In the genomic region with DNA sequence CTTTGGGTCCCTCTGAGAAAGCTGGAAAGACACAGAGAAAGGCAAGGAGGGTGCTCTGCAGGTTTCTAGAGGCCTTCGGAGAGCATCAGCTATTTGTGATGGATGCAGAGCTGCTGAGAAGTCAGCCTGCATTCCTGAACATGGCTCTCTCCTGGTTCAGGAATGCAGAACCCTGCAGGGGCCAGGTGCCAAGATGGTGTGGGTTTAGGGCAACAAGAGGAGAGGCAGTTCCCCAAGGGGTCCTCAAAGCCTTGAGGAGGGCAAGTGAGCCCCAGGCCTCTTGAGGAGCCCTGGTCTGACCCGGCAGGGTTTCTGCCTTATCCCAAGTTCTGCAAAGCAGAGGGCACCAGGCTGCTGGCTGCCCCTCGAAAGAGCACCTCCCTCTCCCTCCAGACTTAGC, we compare ENCODE assay signal across 20 cellular contexts.
"Had no signal": no experiment of that assay in that cellular context is flagged by ENCODE, and none has a peak within 500 bp of the region (broad histone marks: within the 10 kb centered on the region; RNA-seq: fewer than 3 reads in every experiment).

No MANE protein-coding gene starts in this region.

- H3K9me3 ChIP-seq: esophagus squamous epithelium, gastroesophageal sphincter, neutrophil, stomach, thoracic aorta had no signal

- H3K36me3 Mint-ChIP-seq: naive thymus-derived CD4-positive, alpha-beta T cell had no signal

- H3K9me3 Mint-ChIP-seq: naive thymus-derived CD4-positive, alpha-beta T cell; nephron progenitor cell had no signal

- ATAC-seq: gastroesophageal sphincter; left colon; left ventricle myocardium superior; naive thymus-derived CD4-positive, alpha-beta T cell; sciatic nerve had no signal

- H3K27ac Mint-ChIP-seq: naive thymus-derived CD4-positive, alpha-beta T cell; nephron progenitor cell had no signal

- DNase-seq: cortex of kidney; dorsolateral prefrontal cortex; effector CD8-positive, alpha-beta T cell; esophagus squamous epithelium; foreskin fibroblast; left colon; left ventricle myocardium superior; naive thymus-derived CD4-positive, alpha-beta T cell; nephron progenitor cell; stimulated activated CD4-positive, alpha-beta T cell treated with anti-CD3 and anti-CD28 coated beads, Interleukin-2, amount 100 ng/mL, for 24 hours; stimulated activated naive CD4-positive, alpha-beta T cell; stomach; substantia nigra; trophoblast cell had no signal

- H3K4me1 Mint-ChIP-seq: naive thymus-derived CD4-positive, alpha-beta T cell had no signal

- H3K36me3 ChIP-seq: esophagus squamous epithelium, gastroesophageal sphincter, neutrophil, stomach, thoracic aorta had no signal

- H3K4me3 Mint-ChIP-seq: naive thymus-derived CD4-positive, alpha-beta T cell; nephron progenitor cell had no signal

- H3K27me3 ChIP-seq: dorsolateral prefrontal cortex, esophagus squamous epithelium, gastroesophageal sphincter, stomach had no signal

- H3K4me1 ChIP-seq: gastroesophageal sphincter, stomach had no signal

- H3K27ac ChIP-seq: dorsolateral prefrontal cortex, epithelial cell of prostate, esophagus squamous epithelium, gastroesophageal sphincter, neutrophil, stomach, thoracic aorta had no signal

- H3K4me3 ChIP-seq: dorsolateral prefrontal cortex, esophagus squamous epithelium, gastroesophageal sphincter, lung, stomach, thoracic aorta had no signal
